ENCODE assay signal across 2 cellular contexts in the genomic region with DNA sequence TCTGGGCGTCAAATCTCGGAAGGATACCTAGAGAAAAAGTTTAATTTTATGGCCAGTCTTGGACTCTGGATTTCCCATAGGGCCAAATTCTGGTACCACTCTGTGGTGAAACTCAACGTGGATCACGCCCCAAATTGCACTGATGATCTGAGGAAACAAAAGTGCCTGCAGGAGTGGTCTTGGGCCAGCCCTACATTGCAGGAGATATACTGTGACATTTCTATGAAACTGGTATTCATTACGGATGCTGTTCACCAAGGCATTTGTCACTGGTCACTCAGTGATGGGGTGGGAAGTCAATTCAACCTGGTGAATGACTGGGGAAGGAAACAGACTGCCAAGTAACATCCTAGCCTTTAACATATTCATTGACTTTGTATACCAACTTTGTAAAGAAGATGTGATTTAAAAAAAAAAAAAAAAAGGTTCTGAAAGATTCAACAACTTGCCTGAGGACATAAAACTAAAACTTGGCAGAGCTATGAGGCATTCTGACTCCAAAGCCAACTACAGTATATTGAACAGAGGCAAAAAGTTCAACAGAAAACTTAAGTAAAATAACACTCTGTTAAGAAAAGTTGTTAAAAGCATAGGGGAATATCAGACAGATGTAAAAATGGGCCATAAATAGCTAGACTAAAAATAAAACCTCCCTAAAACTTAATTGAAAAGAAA.
TF ChIP-seq lines count a peak whose summit lies in the region.

No MANE protein-coding gene starts in this region.

TF ChIP-seq in GM23338, 12 proteins besides CTCF, POLR2A, EP300 and RAD21 (continued from another document and continues in another):
- no peak for TF ChIP-seq ETS1 (IDR thresholded peaks at IDR 0.05)
- TF ChIP-seq EZH2 (IDR thresholded peaks at IDR 0.05; ENCODE audit: low read depth, unreplicated experiment): no peak
- TF ChIP-seq JUNB (IDR thresholded peaks at IDR 0.05; ENCODE audit: unreplicated experiment): no peak
- no peak for TF ChIP-seq POLR2AphosphoS5 (IDR thresholded peaks at IDR 0.05; ENCODE audit: low read depth)
- no peak for TF ChIP-seq ZNF114 (CRISPR knock-in tag; IDR thresholded peaks at IDR 0.05)
- TF ChIP-seq STAT1 (IDR thresholded peaks at IDR 0.05; ENCODE audit: unreplicated experiment): no peak
- TF ChIP-seq EZH2phosphoT487 (IDR thresholded peaks at IDR 0.05; ENCODE audit: unreplicated experiment): no peak
- no peak for TF ChIP-seq NANOG (IDR thresholded peaks at IDR 0.05; ENCODE audit: borderline replicate concordance)
- no peak for TF ChIP-seq ZNF462 (CRISPR knock-in tag; IDR thresholded peaks at IDR 0.05)

TF ChIP-seq in WTC11, 78 proteins besides CTCF, POLR2A, EP300 and RAD21 (continued from another document):
- TF ChIP-seq, protein P1, sequence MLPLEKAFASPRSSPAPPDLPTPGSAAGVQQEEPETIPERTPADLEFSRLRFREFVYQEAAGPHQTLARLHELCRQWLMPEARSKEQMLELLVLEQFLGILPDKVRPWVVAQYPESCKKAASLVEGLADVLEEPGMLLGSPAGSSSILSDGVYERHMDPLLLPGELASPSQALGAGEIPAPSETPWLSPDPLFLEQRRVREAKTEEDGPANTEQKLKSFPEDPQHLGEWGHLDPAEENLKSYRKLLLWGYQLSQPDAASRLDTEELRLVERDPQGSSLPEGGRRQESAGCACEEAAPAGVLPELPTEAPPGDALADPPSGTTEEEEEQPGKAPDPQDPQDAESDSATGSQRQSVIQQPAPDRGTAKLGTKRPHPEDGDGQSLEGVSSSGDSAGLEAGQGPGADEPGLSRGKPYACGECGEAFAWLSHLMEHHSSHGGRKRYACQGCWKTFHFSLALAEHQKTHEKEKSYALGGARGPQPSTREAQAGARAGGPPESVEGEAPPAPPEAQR (CRISPR knock-in tag; IDR thresholded peaks at IDR 0.05): no peak
- no peak for TF ChIP-seq ESRRA (CRISPR knock-in tag; IDR thresholded peaks at IDR 0.05; ENCODE audit: borderline replicate concordance)
- no peak for TF ChIP-seq ZNF425 (CRISPR knock-in tag; conservative IDR thresholded peaks at IDR 0.05)
- no peak for TF ChIP-seq ATF2 (CRISPR knock-in tag; IDR thresholded peaks at IDR 0.05; ENCODE audit: borderline replicate concordance, low read depth)
- no peak for TF ChIP-seq NR1H2 (CRISPR knock-in tag; IDR thresholded peaks at IDR 0.05)
- TF ChIP-seq TEAD4 (CRISPR knock-in tag; IDR thresholded peaks at IDR 0.05): no peak
- TF ChIP-seq, protein P2, sequence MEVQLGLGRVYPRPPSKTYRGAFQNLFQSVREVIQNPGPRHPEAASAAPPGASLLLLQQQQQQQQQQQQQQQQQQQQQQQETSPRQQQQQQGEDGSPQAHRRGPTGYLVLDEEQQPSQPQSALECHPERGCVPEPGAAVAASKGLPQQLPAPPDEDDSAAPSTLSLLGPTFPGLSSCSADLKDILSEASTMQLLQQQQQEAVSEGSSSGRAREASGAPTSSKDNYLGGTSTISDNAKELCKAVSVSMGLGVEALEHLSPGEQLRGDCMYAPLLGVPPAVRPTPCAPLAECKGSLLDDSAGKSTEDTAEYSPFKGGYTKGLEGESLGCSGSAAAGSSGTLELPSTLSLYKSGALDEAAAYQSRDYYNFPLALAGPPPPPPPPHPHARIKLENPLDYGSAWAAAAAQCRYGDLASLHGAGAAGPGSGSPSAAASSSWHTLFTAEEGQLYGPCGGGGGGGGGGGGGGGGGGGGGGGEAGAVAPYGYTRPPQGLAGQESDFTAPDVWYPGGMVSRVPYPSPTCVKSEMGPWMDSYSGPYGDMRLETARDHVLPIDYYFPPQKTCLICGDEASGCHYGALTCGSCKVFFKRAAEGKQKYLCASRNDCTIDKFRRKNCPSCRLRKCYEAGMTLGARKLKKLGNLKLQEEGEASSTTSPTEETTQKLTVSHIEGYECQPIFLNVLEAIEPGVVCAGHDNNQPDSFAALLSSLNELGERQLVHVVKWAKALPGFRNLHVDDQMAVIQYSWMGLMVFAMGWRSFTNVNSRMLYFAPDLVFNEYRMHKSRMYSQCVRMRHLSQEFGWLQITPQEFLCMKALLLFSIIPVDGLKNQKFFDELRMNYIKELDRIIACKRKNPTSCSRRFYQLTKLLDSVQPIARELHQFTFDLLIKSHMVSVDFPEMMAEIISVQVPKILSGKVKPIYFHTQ (CRISPR knock-in tag; IDR thresholded peaks at IDR 0.05): no peak
- no peak for TF ChIP-seq ATF1 (CRISPR knock-in tag; IDR thresholded peaks at IDR 0.05)
- TF ChIP-seq USF1 (CRISPR knock-in tag; IDR thresholded peaks at IDR 0.05): no peak
- no peak for TF ChIP-seq AFF4 (CRISPR knock-in tag; IDR thresholded peaks at IDR 0.05; ENCODE audit: borderline replicate concordance)
- no peak for TF ChIP-seq CREM (CRISPR knock-in tag; IDR thresholded peaks at IDR 0.05)
- TF ChIP-seq OVOL2 (CRISPR knock-in tag; IDR thresholded peaks at IDR 0.05; ENCODE audit: borderline replicate concordance): no peak
- TF ChIP-seq PRRX2 (CRISPR knock-in tag; IDR thresholded peaks at IDR 0.05): no peak
- TF ChIP-seq MXD4 (CRISPR knock-in tag; IDR thresholded peaks at IDR 0.05; ENCODE audit: borderline replicate concordance): no peak
- no peak for TF ChIP-seq IRF1 (CRISPR knock-in tag; IDR thresholded peaks at IDR 0.05)
- TF ChIP-seq ZNF512 (CRISPR knock-in tag; IDR thresholded peaks at IDR 0.05; ENCODE audit: borderline replicate concordance): no peak
